ENCODE assay signal across 16 cellular contexts in genomic region chr5:112614986-112615385, GRCh38.
"Had no signal": no experiment of that assay in that cellular context is flagged by ENCODE, and none has a peak within 500 bp of the region (broad histone marks: within the 10 kb centered on the region; RNA-seq: fewer than 3 reads in every experiment).

No MANE protein-coding gene starts in this region.

- H3K27ac ChIP-seq: body of pancreas, esophagus muscularis mucosa, heart right ventricle, spleen, thyroid gland, upper lobe of right lung, WERI-Rb-1 had no signal

- ATAC-seq: activated CD8-positive, alpha-beta T cell treated with anti-CD3 and anti-CD28 coated beads, Interleukin-2, amount 10 ng/mL, durations not matched to agents 7 days and 5 days; body of pancreas; heart right ventricle had no signal

- H3K36me3 ChIP-seq: esophagus muscularis mucosa, heart right ventricle, spleen, thyroid gland, upper lobe of right lung, WERI-Rb-1 had no signal

- H3K27me3 ChIP-seq: body of pancreas, esophagus muscularis mucosa, heart right ventricle, spleen, thyroid gland, upper lobe of right lung had no signal

- DNase-seq: activated CD4-positive, alpha-beta T cell treated with anti-CD3 and anti-CD28 coated beads for 1 hour; activated CD4-positive, alpha-beta T cell treated with anti-CD3 and anti-CD28 coated beads, Interleukin-2, amount 50 U/mL, for 1 hour; activated CD8-positive, alpha-beta T cell treated with anti-CD3 and anti-CD28 coated beads, Interleukin-2, amount 10 ng/mL, durations not matched to agents 7 days and 5 days; activated gamma-delta T cell treated with Interleukin-2 at 50 U/mL for 16 hours; anterior cingulate cortex; body of pancreas; effector CD4-positive, alpha-beta T cell; heart right ventricle; spleen; stimulated activated CD4-positive, alpha-beta T cell treated with anti-CD3 and anti-CD28 coated beads, Interleukin-4, amount 100 ng/mL, for 24 hours; stimulated activated naive CD4-positive, alpha-beta T cell treated with Interleukin-2 at 50 U/mL for 16 hours; substantia nigra; thyroid gland; upper lobe of right lung; WERI-Rb-1 had no signal

- H3K4me1 ChIP-seq: esophagus muscularis mucosa, heart right ventricle, spleen, thyroid gland, upper lobe of right lung had no signal

- H3K4me3 ChIP-seq: body of pancreas, esophagus muscularis mucosa, heart right ventricle, spleen, thyroid gland, upper lobe of right lung had no signal

- H3K9me3 ChIP-seq: body of pancreas, esophagus muscularis mucosa, heart right ventricle, spleen, thyroid gland, upper lobe of right lung had no signal
